ENCODE assay signal across 8 cellular contexts in genomic region chr21:37102746-37103145, GRCh38. TPM values are rescaled to one million over a fixed set of nuclear protein-coding genes. Genes with fewer than 3 reads are reported as not detected.
DNase-seq lines count a peak whose midpoint lies in the region; TF ChIP-seq lines count a peak whose summit lies in the region.
"Not testable (repeated sequence)": the region's sequence is repeated elsewhere in the genome, so short reads cannot be mapped to it uniquely, and the experiment has no call there.

No MANE protein-coding gene starts in this region.

- not testable (repeated sequence) for H2AK5ac ChIP-seq in mesenchymal stem cell (ENCODE audit: low read length, severe bottlenecking)

- H3K9me3 ChIP-seq in mammary epithelial cell (replicated peaks; ENCODE audit: insufficient read depth, low read length); mesenchymal stem cell (ENCODE audit: control insufficient read depth, low read length); smooth muscle cell (replicated peaks; ENCODE audit: low read depth): not testable (repeated sequence)

- not testable (repeated sequence) for H3K27me3 ChIP-seq in mammary epithelial cell (ENCODE audit: insufficient read depth, low read length); mesenchymal stem cell (ENCODE audit: control insufficient read depth in 1 of 2, insufficient read depth in 1 of 2, low read length in 2 of 2); smooth muscle cell (ENCODE audit: low read depth)

- H3K27ac ChIP-seq in RWPE1 (peak overlapping the region; percentile 58), mammary epithelial cell (ENCODE audit: insufficient read depth, low read depth, low read length) (peak overlapping the region; percentile 58), mesenchymal stem cell (ENCODE audit: low read length, poor library complexity, severe bottlenecking) (peak overlapping the region; percentile 88), smooth muscle cell (ENCODE audit: low read depth) (peak overlapping the region; percentile 16)

- dilution Hi-C loops in mammary epithelial cell (cut with HindIII; ENCODE audit: low sequenced_read_pairs), result not testable (repeated sequence)

- peaks cover 30% of the 10 kb centered on the region for H3K79me2 ChIP-seq in mammary epithelial cell (ENCODE audit: insufficient read depth, low read length)
- peaks cover 65% of the 10 kb centered on the region for H3K79me2 ChIP-seq in smooth muscle cell (ENCODE audit: low read depth)

- H4K91ac ChIP-seq in mesenchymal stem cell (ENCODE audit: low read length), result not testable (repeated sequence)

- not testable (repeated sequence) for H3K18ac ChIP-seq in mesenchymal stem cell (ENCODE audit: low read depth in 1 of 2, low read length in 2 of 2)

- not testable (repeated sequence) for H2BK120ac ChIP-seq in mesenchymal stem cell (ENCODE audit: low read depth, low read length)

- not testable (repeated sequence) for H2BK12ac ChIP-seq in mesenchymal stem cell (ENCODE audit: low read length in 2 of 2)

- not testable (repeated sequence) for H4K20me1 ChIP-seq in mammary epithelial cell (ENCODE audit: insufficient read depth, low read length)
- peaks cover 74% of the 10 kb centered on the region for H4K20me1 ChIP-seq in smooth muscle cell (ENCODE audit: low read depth)

- TF ChIP-seq CTCF in RWPE1 (conservative IDR thresholded peaks at IDR 0.05; ENCODE audit: low read depth); mammary epithelial cell (conservative IDR thresholded peaks at IDR 0.05 in 1 of 2, IDR thresholded peaks at IDR 0.05 in 1 of 2; ENCODE audit: extremely low read depth in 1 of 2, insufficient read depth in 1 of 2, low read depth in 1 of 2, low read length in 2 of 2); epithelial cell of esophagus (IDR thresholded peaks at IDR 0.05; ENCODE audit: insufficient read depth, low read depth, low read length, missing control alignments); smooth muscle cell (IDR thresholded peaks at IDR 0.05; ENCODE audit: borderline replicate concordance, insufficient read depth, poor library complexity, severe bottlenecking): not testable (repeated sequence)

- peaks cover 13% of the 10 kb centered on the region for H3K4me1 ChIP-seq in mammary epithelial cell (ENCODE audit: insufficient read depth, low read length)
- H3K4me1 ChIP-seq in mesenchymal stem cell (ENCODE audit: control insufficient read depth, insufficient read depth, low read depth, low read length); smooth muscle cell (ENCODE audit: low read depth): not testable (repeated sequence)

- intact Hi-C loops in mammary epithelial cell (cut with micrococcal nuclease), result not testable (repeated sequence)

- 63% methylated on average over 3 of the region's 3 CpGs for WGBS in mammary epithelial cell (ENCODE audit: low coverage, missing lambda C conversion rate)
- WGBS in mesenchymal stem cell, result 99% methylated on average over 2 of the region's 3 CpGs
- 90% methylated on average over 3 of the region's 3 CpGs for WGBS in smooth muscle cell (ENCODE audit: low lambda C conversion rate)

- H2BK15ac ChIP-seq in mesenchymal stem cell (ENCODE audit: low read depth, poor library complexity, severe bottlenecking), result not testable (repeated sequence)

- in situ Hi-C loops in Caki2 (cut with HindIII; ENCODE audit: low pct_unique_long_range_greater_than_20kb, low sequenced_read_pairs); mammary epithelial cell (cut with MboI; ENCODE audit: low sequenced_read_pairs in 2 of 2): not testable (repeated sequence)

- H3K4me2 ChIP-seq in mammary epithelial cell (ENCODE audit: insufficient read depth, low read depth, low read length), result peak overlapping the region; percentile 44
- not testable (repeated sequence) for H3K4me2 ChIP-seq in mesenchymal stem cell (ENCODE audit: low read length, poor library complexity, severe bottlenecking); smooth muscle cell

- H3K14ac ChIP-seq in mesenchymal stem cell (ENCODE audit: low read length in 2 of 2), result not testable (repeated sequence)

- not testable (repeated sequence) for H3K23ac ChIP-seq in mesenchymal stem cell (ENCODE audit: low read length in 2 of 2)

- peaks cover 27% of the 10 kb centered on the region for H3K79me1 ChIP-seq in mesenchymal stem cell (replicated peaks; ENCODE audit: low read length, poor library complexity, severe bottlenecking)

- not testable (repeated sequence) for H3F3A ChIP-seq in smooth muscle cell (ENCODE audit: low read depth)

- H3K9ac ChIP-seq in mammary epithelial cell (ENCODE audit: insufficient read depth, low read length); mesenchymal stem cell (ENCODE audit: low read length); smooth muscle cell (ENCODE audit: low read depth): not testable (repeated sequence)

- H2AFZ ChIP-seq in mammary epithelial cell (ENCODE audit: low read depth, low read length); mesenchymal stem cell (ENCODE audit: low read depth, low read length); smooth muscle cell (ENCODE audit: low read depth): not testable (repeated sequence)

- BruUV-seq in mammary epithelial cell (replicated peaks; lab: Mats Ljungman, UMichigan), result not testable (repeated sequence)

- CTCF ChIA-PET in RWPE1 (lab: Yijun Ruan, JAX); mammary epithelial cell (lab: Charles Lee; ENCODE audit: low non-redundant PET): not testable (repeated sequence)

- not testable (repeated sequence) for H3K4ac ChIP-seq in mesenchymal stem cell (ENCODE audit: low read depth in 1 of 2, low read length in 2 of 2)

- H3K4me3 ChIP-seq in mammary epithelial cell (replicated peaks in 1 of 3; ENCODE audit: insufficient read depth in 1 of 3, low read depth in 2 of 3, low read length in 3 of 3); epithelial cell of esophagus (ENCODE audit: low read length); mesenchymal stem cell (ENCODE audit: insufficient read depth in 1 of 2, low read depth in 1 of 2, low read length in 2 of 2); smooth muscle cell: not testable (repeated sequence)

- POLR2A ChIA-PET in RWPE1 (lab: Yijun Ruan, JAX; ENCODE audit: low non-redundant PET), result not testable (repeated sequence)

- not testable (repeated sequence) for H4K8ac ChIP-seq in mesenchymal stem cell (ENCODE audit: low read length)

- DNase-seq in Caki2 (ENCODE audit: low read depth) (peak; percentile 27), amniotic epithelial cell (ENCODE audit: low read depth) (peak; percentile 26), mammary epithelial cell (peak; percentile 64), epithelial cell of esophagus (ENCODE audit: low read depth) (peak; percentile 61), glomerular visceral epithelial cell (ENCODE audit: extremely low spot score) (peak; percentile 35)
- DNase-seq in RWPE1 (ENCODE audit: low spot score); mesenchymal stem cell; smooth muscle cell (lab: John Stamatoyannopoulos, UW; ENCODE audit: unreplicated experiment): not testable (repeated sequence)

- H2BK5ac ChIP-seq in mesenchymal stem cell (ENCODE audit: low read depth, low read length, poor library complexity, severe bottlenecking), result not testable (repeated sequence)

- not testable (repeated sequence) for H3K36me3 ChIP-seq in mammary epithelial cell (ENCODE audit: insufficient read depth, low read length)
- H3K36me3 ChIP-seq in mesenchymal stem cell (ENCODE audit: control insufficient read depth in 1 of 2, insufficient read depth in 2 of 2, low read depth in 1 of 2, low read length in 2 of 2), result peaks cover 10 to 33% of the 10 kb centered on the region in 2 experiments
- H3K36me3 ChIP-seq in smooth muscle cell (ENCODE audit: low read depth), result peaks cover 12% of the 10 kb centered on the region

RNA-seq across cellular contexts. Expression of gene TTC3, which starts 29.7 kb away (rescaled TPM):
- total RNA-seq in Caki2 (2014; rRNA removed; shearing (Covaris generic); ENCODE audit: low replicate concordance), result 46.5 and 100 TPM in 2 replicates
- total RNA-seq in mammary epithelial cell (100 to 1,000 TPM in 1 of 2 donors, 10 to 100 TPM in 1; 86.7 to 161 TPM), smooth muscle cell (224 and 331 TPM in 2 replicates)
- polyA plus RNA-seq in mammary epithelial cell (47.6 TPM), smooth muscle cell (177 and 193 TPM in 2 replicates)
- 74.4 TPM for polyA minus RNA-seq in mammary epithelial cell
- 144 TPM for polyA plus RNA-seq in mesenchymal stem cell (2013, experiment 1 of 2)
- 137 TPM for polyA plus RNA-seq in mesenchymal stem cell (2013, experiment 2 of 2)

RNA-seq across cellular contexts. Expression of gene PIGP, which starts 29.9 kb away (rescaled TPM):
- 78.5 and 83.9 TPM in 2 replicates for total RNA-seq in Caki2 (2014; rRNA removed; shearing (Covaris generic); ENCODE audit: low replicate concordance)
- total RNA-seq in mammary epithelial cell (10 to 100 TPM in 1 of 2 donors, 1 to 10 TPM in 1; 5.7 to 19.1 TPM), smooth muscle cell (13.8 and 15.4 TPM in 2 replicates)
- polyA plus RNA-seq in mammary epithelial cell (20.4 TPM), smooth muscle cell (17.6 and 19.3 TPM in 2 replicates)
- polyA minus RNA-seq in mammary epithelial cell, result not detected
- polyA plus RNA-seq in mesenchymal stem cell (2013, experiment 1 of 2), result 19.3 TPM
- polyA plus RNA-seq in mesenchymal stem cell (2013, experiment 2 of 2), result 20.5 TPM

Comparison
In these comparisons a context has a peak if more than half of its experiments do, and no peak if none do; other contexts are left out.
1. H3K27ac ChIP-seq: peak in every context shown above with its lines; median percentile 88 in mesenchymal stem cell; 58 in RWPE1; 58 in mammary epithelial cell; 16 in smooth muscle cell.